ENCODE assay signal across 1 cellular context in the genomic region with DNA sequence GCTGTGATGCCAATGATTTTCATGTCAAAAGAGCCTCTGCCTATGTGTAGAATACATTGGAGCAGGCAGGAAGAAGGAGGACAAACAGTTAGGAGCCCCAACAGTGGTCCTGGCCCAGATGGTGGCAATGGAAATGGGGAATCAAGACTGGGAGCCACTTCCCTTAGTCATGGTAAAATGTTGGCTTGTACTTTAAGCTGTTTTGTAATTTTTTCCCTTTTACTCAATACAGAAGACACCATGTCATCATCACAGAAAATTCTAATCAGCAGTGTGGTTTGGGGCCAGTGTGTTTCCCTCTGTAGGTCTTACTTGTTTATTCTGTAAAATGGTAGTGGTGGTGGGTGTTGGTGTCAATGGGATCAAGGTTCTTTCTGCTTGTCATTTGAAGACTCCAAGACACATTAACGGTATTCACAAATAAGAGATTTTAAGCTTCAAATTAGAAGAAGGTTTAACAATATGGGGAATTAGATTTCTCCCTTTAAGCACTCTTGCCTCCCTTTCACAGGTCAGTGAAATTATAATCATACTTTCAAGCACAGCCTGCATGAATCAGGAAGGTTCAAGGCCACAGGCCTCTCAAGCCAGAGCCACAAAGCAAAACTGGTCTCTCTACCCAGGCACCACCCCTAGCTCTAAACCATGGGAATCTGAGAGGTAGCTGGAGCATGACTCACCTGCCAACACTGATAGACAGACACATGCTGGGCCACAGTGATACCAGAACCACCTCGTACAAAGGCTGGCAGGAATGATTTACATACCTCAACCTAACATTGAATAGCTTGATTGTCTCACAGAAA.
TF ChIP-seq lines count a peak whose summit lies in the region.

No MANE protein-coding gene starts in this region.

TF ChIP-seq in K562, 482 proteins besides CTCF, POLR2A, EP300 and RAD21 (continued from another document and continues in another):
- TF ChIP-seq, protein P1, sequence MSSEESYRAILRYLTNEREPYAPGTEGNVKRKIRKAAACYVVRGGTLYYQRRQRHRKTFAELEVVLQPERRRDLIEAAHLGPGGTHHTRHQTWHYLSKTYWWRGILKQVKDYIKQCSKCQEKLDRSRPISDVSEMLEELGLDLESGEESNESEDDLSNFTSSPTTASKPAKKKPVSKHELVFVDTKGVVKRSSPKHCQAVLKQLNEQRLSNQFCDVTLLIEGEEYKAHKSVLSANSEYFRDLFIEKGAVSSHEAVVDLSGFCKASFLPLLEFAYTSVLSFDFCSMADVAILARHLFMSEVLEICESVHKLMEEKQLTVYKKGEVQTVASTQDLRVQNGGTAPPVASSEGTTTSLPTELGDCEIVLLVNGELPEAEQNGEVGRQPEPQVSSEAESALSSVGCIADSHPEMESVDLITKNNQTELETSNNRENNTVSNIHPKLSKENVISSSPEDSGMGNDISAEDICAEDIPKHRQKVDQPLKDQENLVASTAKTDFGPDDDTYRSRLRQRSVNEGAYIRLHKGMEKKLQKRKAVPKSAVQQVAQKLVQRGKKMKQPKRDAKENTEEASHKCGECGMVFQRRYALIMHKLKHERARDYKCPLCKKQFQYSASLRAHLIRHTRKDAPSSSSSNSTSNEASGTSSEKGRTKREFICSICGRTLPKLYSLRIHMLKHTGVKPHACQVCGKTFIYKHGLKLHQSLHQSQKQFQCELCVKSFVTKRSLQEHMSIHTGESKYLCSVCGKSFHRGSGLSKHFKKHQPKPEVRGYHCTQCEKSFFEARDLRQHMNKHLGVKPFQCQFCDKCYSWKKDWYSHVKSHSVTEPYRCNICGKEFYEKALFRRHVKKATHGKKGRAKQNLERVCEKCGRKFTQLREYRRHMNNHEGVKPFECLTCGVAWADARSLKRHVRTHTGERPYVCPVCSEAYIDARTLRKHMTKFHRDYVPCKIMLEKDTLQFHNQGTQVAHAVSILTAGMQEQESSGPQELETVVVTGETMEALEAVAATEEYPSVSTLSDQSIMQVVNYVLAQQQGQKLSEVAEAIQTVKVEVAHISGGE (CRISPR knock-in tag; IDR thresholded peaks at IDR 0.05): 0 out of 6 replicates have a peak, but pooled peaks of 1 of the 3 experiments have one; percentile 28
- TF ChIP-seq MCM3 (IDR thresholded peaks at IDR 0.05) (no peak), KDM1A (IDR thresholded peaks at IDR 0.05) (peak; percentile 97), NELFE (IDR thresholded peaks at IDR 0.05; ENCODE audit: insufficient read depth, insufficient read length) (no peak), ZNF217 (CRISPR knock-in tag; IDR thresholded peaks at IDR 0.05) (no peak), TEAD2 (tag; IDR thresholded peaks at IDR 0.05) (no peak), ADNP (tag; IDR thresholded peaks at IDR 0.05) (peak; percentile 10; the same call in 1 of the 2 replicates), POLR2AphosphoS2 (IDR thresholded peaks at IDR 0.05; ENCODE audit: low read length) (no peak), OTX1 (CRISPR knock-in tag; IDR thresholded peaks at IDR 0.05) (no peak), ZFP91 (CRISPR knock-in tag; IDR thresholded peaks at IDR 0.05) (no peak), MTF1 (CRISPR knock-in tag; IDR thresholded peaks at IDR 0.05; ENCODE audit: borderline replicate concordance) (no peak), GTF2F1 (IDR thresholded peaks at IDR 0.05; ENCODE audit: low read depth, low read length) (no peak), RBM25 (IDR thresholded peaks at IDR 0.05; ENCODE audit: low read depth, low read length, severe bottlenecking) (no peak), ETV1 (tag; conservative IDR thresholded peaks at IDR 0.05; ENCODE audit: low read depth) (no peak), BRCA1 (IDR thresholded peaks at IDR 0.05) (no peak), BRCA1 (CRISPR knock-in tag; IDR thresholded peaks at IDR 0.05) (no peak), HNRNPUL1 (IDR thresholded peaks at IDR 0.05; ENCODE audit: low read length) (no peak), ZNF395 (CRISPR knock-in tag; IDR thresholded peaks at IDR 0.05) (0 out of 2 replicates have a peak, but pooled peaks have one; percentile 2), POLR3G (IDR thresholded peaks at IDR 0.05; ENCODE audit: extremely low read depth, insufficient read length, insufficient replicate concordance) (no peak), NR2F6 (CRISPR knock-in tag; IDR thresholded peaks at IDR 0.05) (no peak), ZNF274 (IDR thresholded peaks at IDR 0.05; ENCODE audit: borderline replicate concordance, low read depth, low read length) (no peak), MXI1 (IDR thresholded peaks at IDR 0.05; ENCODE audit: low read depth, low read length) (no peak), SPI1 (IDR thresholded peaks at IDR 0.05; ENCODE audit: borderline replicate concordance, low read depth, low read length) (no peak), ZNF76 (CRISPR knock-in tag; IDR thresholded peaks at IDR 0.05; ENCODE audit: borderline replicate concordance) (no peak), ZNF12 (CRISPR knock-in tag; IDR thresholded peaks at IDR 0.05) (no peak), USF1 (CRISPR knock-in tag; IDR thresholded peaks at IDR 0.05) (no peak), TBL1XR1 (IDR thresholded peaks at IDR 0.05; ENCODE audit: low read length in 2 of 2) (peak in 1 of 2 experiments; percentile 23; a peak in 1 of 4 replicates), FIP1L1 (IDR thresholded peaks at IDR 0.05; ENCODE audit: low read depth, low read length, poor library complexity, severe bottlenecking) (no peak), KHSRP (IDR thresholded peaks at IDR 0.05) (no peak), FOXJ3 (CRISPR knock-in tag; IDR thresholded peaks at IDR 0.05) (no peak), ATF1 (CRISPR knock-in tag; IDR thresholded peaks at IDR 0.05) (no peak), ATF1 (tag; IDR thresholded peaks at IDR 0.05) (no peak), TRIM24 (IDR thresholded peaks at IDR 0.05) (peak in 1 of 2 experiments; percentile 60; a peak in 1 of 4 replicates), ZNF699 (CRISPR knock-in tag; IDR thresholded peaks at IDR 0.05; ENCODE audit: insufficient replicate concordance) (no peak), CAMTA2 (CRISPR knock-in tag; conservative IDR thresholded peaks at IDR 0.05) (no peak), HLTF (IDR thresholded peaks at IDR 0.05) (no peak), HDAC3 (IDR thresholded peaks at IDR 0.05; ENCODE audit: borderline replicate concordance, partially characterized antibody) (no peak), SMARCB1 (IDR thresholded peaks at IDR 0.05; ENCODE audit: insufficient read length, low read depth) (no peak)
- TF ChIP-seq, protein P2, sequence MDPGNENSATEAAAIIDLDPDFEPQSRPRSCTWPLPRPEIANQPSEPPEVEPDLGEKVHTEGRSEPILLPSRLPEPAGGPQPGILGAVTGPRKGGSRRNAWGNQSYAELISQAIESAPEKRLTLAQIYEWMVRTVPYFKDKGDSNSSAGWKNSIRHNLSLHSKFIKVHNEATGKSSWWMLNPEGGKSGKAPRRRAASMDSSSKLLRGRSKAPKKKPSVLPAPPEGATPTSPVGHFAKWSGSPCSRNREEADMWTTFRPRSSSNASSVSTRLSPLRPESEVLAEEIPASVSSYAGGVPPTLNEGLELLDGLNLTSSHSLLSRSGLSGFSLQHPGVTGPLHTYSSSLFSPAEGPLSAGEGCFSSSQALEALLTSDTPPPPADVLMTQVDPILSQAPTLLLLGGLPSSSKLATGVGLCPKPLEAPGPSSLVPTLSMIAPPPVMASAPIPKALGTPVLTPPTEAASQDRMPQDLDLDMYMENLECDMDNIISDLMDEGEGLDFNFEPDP (CRISPR knock-in tag; IDR thresholded peaks at IDR 0.05): no peak
- TF ChIP-seq, protein P3, sequence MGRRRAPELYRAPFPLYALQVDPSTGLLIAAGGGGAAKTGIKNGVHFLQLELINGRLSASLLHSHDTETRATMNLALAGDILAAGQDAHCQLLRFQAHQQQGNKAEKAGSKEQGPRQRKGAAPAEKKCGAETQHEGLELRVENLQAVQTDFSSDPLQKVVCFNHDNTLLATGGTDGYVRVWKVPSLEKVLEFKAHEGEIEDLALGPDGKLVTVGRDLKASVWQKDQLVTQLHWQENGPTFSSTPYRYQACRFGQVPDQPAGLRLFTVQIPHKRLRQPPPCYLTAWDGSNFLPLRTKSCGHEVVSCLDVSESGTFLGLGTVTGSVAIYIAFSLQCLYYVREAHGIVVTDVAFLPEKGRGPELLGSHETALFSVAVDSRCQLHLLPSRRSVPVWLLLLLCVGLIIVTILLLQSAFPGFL (CRISPR knock-in tag; IDR thresholded peaks at IDR 0.05): no peak
- TF ChIP-seq, protein P4, sequence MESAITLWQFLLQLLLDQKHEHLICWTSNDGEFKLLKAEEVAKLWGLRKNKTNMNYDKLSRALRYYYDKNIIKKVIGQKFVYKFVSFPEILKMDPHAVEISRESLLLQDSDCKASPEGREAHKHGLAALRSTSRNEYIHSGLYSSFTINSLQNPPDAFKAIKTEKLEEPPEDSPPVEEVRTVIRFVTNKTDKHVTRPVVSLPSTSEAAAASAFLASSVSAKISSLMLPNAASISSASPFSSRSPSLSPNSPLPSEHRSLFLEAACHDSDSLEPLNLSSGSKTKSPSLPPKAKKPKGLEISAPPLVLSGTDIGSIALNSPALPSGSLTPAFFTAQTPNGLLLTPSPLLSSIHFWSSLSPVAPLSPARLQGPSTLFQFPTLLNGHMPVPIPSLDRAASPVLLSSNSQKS (CRISPR knock-in tag; IDR thresholded peaks at IDR 0.05): no peak
- TF ChIP-seq, protein P5, sequence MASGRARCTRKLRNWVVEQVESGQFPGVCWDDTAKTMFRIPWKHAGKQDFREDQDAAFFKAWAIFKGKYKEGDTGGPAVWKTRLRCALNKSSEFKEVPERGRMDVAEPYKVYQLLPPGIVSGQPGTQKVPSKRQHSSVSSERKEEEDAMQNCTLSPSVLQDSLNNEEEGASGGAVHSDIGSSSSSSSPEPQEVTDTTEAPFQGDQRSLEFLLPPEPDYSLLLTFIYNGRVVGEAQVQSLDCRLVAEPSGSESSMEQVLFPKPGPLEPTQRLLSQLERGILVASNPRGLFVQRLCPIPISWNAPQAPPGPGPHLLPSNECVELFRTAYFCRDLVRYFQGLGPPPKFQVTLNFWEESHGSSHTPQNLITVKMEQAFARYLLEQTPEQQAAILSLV (tag; IDR thresholded peaks at IDR 0.05): no peak
- TF ChIP-seq, protein P6, sequence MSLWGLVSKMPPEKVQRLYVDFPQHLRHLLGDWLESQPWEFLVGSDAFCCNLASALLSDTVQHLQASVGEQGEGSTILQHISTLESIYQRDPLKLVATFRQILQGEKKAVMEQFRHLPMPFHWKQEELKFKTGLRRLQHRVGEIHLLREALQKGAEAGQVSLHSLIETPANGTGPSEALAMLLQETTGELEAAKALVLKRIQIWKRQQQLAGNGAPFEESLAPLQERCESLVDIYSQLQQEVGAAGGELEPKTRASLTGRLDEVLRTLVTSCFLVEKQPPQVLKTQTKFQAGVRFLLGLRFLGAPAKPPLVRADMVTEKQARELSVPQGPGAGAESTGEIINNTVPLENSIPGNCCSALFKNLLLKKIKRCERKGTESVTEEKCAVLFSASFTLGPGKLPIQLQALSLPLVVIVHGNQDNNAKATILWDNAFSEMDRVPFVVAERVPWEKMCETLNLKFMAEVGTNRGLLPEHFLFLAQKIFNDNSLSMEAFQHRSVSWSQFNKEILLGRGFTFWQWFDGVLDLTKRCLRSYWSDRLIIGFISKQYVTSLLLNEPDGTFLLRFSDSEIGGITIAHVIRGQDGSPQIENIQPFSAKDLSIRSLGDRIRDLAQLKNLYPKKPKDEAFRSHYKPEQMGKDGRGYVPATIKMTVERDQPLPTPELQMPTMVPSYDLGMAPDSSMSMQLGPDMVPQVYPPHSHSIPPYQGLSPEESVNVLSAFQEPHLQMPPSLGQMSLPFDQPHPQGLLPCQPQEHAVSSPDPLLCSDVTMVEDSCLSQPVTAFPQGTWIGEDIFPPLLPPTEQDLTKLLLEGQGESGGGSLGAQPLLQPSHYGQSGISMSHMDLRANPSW (CRISPR knock-in tag; IDR thresholded peaks at IDR 0.05): no peak
- TF ChIP-seq, protein P7, sequence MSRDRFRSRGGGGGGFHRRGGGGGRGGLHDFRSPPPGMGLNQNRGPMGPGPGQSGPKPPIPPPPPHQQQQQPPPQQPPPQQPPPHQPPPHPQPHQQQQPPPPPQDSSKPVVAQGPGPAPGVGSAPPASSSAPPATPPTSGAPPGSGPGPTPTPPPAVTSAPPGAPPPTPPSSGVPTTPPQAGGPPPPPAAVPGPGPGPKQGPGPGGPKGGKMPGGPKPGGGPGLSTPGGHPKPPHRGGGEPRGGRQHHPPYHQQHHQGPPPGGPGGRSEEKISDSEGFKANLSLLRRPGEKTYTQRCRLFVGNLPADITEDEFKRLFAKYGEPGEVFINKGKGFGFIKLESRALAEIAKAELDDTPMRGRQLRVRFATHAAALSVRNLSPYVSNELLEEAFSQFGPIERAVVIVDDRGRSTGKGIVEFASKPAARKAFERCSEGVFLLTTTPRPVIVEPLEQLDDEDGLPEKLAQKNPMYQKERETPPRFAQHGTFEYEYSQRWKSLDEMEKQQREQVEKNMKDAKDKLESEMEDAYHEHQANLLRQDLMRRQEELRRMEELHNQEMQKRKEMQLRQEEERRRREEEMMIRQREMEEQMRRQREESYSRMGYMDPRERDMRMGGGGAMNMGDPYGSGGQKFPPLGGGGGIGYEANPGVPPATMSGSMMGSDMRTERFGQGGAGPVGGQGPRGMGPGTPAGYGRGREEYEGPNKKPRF (IDR thresholded peaks at IDR 0.05; ENCODE audit: low read depth, low read length): no peak
- TF ChIP-seq, protein P8, sequence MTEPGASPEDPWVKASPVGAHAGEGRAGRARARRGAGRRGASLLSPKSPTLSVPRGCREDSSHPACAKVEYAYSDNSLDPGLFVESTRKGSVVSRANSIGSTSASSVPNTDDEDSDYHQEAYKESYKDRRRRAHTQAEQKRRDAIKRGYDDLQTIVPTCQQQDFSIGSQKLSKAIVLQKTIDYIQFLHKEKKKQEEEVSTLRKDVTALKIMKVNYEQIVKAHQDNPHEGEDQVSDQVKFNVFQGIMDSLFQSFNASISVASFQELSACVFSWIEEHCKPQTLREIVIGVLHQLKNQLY (CRISPR knock-in tag; conservative IDR thresholded peaks at IDR 0.05): no peak
